Comparison of ENCODE assay signal across 1 cellular context in the genomic region with DNA sequence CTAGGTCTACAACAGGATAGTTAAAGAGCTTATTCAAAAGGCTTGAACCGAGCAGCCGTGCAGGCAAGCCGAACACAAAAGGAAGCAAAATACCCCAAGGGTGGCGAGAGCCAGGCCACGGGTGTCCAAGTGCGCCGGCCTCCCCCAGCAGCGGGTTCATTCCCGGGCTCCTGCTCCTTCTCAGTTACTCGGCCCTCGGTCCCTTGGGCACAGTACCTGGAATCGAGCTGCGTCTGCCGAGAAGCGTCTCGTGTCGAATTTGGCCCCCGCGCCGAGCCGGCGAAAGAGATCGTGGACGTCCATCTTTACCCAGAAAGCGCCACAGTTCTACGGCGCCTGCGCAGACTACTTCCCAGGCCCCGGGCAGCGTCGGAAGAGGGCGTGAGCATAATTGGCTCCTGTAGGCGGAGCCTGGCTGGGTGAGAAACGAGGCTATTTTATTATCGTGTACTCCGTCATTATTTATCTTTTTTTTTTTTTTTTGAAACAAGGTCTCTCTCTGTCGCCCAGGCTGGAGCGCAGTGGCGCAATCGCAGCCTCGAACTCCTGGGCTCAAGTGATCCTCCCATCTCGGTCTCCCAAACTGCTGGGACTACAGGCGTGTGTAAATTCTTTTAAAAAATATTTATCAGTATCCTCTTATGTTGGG.
TF ChIP-seq lines count a peak whose summit lies in the region.

A gene with protein sequence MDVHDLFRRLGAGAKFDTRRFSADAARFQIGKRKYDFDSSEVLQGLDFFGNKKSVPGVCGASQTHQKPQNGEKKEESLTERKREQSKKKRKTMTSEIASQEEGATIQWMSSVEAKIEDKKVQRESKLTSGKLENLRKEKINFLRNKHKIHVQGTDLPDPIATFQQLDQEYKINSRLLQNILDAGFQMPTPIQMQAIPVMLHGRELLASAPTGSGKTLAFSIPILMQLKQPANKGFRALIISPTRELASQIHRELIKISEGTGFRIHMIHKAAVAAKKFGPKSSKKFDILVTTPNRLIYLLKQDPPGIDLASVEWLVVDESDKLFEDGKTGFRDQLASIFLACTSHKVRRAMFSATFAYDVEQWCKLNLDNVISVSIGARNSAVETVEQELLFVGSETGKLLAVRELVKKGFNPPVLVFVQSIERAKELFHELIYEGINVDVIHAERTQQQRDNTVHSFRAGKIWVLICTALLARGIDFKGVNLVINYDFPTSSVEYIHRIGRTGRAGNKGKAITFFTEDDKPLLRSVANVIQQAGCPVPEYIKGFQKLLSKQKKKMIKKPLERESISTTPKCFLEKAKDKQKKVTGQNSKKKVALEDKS (minus strand): TSS at position 329 of the 649 bp plus-strand sequence. CDS start 26 bp downstream, at position 303.

TF ChIP-seq in H1, 55 proteins besides CTCF, POLR2A, EP300 and RAD21 (continued from another document):
- TF ChIP-seq CEBPB (IDR thresholded peaks at IDR 0.05; ENCODE audit: low read depth, low read length), result peak; percentile 36; the same call in 1 of the 2 replicates
- peak; percentile 81 for TF ChIP-seq RBBP5 (IDR thresholded peaks at IDR 0.05; ENCODE audit: borderline replicate concordance, low read depth, low read length)
- no peak for TF ChIP-seq HDAC6 (IDR thresholded peaks at IDR 0.05; ENCODE audit: low read depth, low read length)
- TF ChIP-seq YY1 (IDR thresholded peaks at IDR 0.05; ENCODE audit: low read depth, low read length), result peak; percentile 85
- TF ChIP-seq TEAD4 (IDR thresholded peaks at IDR 0.05; ENCODE audit: low read depth, low read length), result no peak
- TF ChIP-seq, protein P1, sequence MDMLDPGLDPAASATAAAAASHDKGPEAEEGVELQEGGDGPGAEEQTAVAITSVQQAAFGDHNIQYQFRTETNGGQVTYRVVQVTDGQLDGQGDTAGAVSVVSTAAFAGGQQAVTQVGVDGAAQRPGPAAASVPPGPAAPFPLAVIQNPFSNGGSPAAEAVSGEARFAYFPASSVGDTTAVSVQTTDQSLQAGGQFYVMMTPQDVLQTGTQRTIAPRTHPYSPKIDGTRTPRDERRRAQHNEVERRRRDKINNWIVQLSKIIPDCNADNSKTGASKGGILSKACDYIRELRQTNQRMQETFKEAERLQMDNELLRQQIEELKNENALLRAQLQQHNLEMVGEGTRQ (IDR thresholded peaks at IDR 0.05; ENCODE audit: low read length), result no peak
- TF ChIP-seq CHD1 (IDR thresholded peaks at IDR 0.05; ENCODE audit: low read depth, low read length), result no peak
- no peak for TF ChIP-seq CTBP2 (IDR thresholded peaks at IDR 0.05; ENCODE audit: borderline replicate concordance, insufficient read depth, insufficient read length, low read length)
- TF ChIP-seq BRCA1 (IDR thresholded peaks at IDR 0.05; ENCODE audit: low read depth, low read length), result no peak
- TF ChIP-seq CHD2 (IDR thresholded peaks at IDR 0.05; ENCODE audit: low read length), result no peak
- no peak for TF ChIP-seq JUND (IDR thresholded peaks at IDR 0.05; ENCODE audit: low read length)
- TF ChIP-seq JUN (IDR thresholded peaks at IDR 0.05; ENCODE audit: low read depth, low read length), result no peak
- no peak for TF ChIP-seq GABPA (IDR thresholded peaks at IDR 0.05; ENCODE audit: borderline replicate concordance, insufficient read depth, low read length)
- TF ChIP-seq, protein P2, sequence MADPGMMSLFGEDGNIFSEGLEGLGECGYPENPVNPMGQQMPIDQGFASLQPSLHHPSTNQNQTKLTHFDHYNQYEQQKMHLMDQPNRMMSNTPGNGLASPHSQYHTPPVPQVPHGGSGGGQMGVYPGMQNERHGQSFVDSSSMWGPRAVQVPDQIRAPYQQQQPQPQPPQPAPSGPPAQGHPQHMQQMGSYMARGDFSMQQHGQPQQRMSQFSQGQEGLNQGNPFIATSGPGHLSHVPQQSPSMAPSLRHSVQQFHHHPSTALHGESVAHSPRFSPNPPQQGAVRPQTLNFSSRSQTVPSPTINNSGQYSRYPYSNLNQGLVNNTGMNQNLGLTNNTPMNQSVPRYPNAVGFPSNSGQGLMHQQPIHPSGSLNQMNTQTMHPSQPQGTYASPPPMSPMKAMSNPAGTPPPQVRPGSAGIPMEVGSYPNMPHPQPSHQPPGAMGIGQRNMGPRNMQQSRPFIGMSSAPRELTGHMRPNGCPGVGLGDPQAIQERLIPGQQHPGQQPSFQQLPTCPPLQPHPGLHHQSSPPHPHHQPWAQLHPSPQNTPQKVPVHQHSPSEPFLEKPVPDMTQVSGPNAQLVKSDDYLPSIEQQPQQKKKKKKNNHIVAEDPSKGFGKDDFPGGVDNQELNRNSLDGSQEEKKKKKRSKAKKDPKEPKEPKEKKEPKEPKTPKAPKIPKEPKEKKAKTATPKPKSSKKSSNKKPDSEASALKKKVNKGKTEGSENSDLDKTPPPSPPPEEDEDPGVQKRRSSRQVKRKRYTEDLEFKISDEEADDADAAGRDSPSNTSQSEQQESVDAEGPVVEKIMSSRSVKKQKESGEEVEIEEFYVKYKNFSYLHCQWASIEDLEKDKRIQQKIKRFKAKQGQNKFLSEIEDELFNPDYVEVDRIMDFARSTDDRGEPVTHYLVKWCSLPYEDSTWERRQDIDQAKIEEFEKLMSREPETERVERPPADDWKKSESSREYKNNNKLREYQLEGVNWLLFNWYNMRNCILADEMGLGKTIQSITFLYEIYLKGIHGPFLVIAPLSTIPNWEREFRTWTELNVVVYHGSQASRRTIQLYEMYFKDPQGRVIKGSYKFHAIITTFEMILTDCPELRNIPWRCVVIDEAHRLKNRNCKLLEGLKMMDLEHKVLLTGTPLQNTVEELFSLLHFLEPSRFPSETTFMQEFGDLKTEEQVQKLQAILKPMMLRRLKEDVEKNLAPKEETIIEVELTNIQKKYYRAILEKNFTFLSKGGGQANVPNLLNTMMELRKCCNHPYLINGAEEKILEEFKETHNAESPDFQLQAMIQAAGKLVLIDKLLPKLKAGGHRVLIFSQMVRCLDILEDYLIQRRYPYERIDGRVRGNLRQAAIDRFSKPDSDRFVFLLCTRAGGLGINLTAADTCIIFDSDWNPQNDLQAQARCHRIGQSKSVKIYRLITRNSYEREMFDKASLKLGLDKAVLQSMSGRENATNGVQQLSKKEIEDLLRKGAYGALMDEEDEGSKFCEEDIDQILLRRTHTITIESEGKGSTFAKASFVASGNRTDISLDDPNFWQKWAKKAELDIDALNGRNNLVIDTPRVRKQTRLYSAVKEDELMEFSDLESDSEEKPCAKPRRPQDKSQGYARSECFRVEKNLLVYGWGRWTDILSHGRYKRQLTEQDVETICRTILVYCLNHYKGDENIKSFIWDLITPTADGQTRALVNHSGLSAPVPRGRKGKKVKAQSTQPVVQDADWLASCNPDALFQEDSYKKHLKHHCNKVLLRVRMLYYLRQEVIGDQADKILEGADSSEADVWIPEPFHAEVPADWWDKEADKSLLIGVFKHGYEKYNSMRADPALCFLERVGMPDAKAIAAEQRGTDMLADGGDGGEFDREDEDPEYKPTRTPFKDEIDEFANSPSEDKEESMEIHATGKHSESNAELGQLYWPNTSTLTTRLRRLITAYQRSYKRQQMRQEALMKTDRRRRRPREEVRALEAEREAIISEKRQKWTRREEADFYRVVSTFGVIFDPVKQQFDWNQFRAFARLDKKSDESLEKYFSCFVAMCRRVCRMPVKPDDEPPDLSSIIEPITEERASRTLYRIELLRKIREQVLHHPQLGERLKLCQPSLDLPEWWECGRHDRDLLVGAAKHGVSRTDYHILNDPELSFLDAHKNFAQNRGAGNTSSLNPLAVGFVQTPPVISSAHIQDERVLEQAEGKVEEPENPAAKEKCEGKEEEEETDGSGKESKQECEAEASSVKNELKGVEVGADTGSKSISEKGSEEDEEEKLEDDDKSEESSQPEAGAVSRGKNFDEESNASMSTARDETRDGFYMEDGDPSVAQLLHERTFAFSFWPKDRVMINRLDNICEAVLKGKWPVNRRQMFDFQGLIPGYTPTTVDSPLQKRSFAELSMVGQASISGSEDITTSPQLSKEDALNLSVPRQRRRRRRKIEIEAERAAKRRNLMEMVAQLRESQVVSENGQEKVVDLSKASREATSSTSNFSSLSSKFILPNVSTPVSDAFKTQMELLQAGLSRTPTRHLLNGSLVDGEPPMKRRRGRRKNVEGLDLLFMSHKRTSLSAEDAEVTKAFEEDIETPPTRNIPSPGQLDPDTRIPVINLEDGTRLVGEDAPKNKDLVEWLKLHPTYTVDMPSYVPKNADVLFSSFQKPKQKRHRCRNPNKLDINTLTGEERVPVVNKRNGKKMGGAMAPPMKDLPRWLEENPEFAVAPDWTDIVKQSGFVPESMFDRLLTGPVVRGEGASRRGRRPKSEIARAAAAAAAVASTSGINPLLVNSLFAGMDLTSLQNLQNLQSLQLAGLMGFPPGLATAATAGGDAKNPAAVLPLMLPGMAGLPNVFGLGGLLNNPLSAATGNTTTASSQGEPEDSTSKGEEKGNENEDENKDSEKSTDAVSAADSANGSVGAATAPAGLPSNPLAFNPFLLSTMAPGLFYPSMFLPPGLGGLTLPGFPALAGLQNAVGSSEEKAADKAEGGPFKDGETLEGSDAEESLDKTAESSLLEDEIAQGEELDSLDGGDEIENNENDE (IDR thresholded peaks at IDR 0.05; ENCODE audit: insufficient replicate concordance, low read length), result no peak
- TF ChIP-seq SIRT6 (IDR thresholded peaks at IDR 0.05; ENCODE audit: low read length), result no peak
- TF ChIP-seq GTF2F1 (IDR thresholded peaks at IDR 0.05; ENCODE audit: borderline replicate concordance, low read depth, low read length), result no peak
- TF ChIP-seq SP4 (IDR thresholded peaks at IDR 0.05; ENCODE audit: low read length), result 0 out of 2 replicates have a peak, but pooled peaks have one; percentile 57
- TF ChIP-seq, protein P3, sequence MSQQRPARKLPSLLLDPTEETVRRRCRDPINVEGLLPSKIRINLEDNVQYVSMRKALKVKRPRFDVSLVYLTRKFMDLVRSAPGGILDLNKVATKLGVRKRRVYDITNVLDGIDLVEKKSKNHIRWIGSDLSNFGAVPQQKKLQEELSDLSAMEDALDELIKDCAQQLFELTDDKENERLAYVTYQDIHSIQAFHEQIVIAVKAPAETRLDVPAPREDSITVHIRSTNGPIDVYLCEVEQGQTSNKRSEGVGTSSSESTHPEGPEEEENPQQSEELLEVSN (IDR thresholded peaks at IDR 0.05), result no peak
- peak; percentile 92 for TF ChIP-seq PHF8 (conservative IDR thresholded peaks at IDR 0.05; ENCODE audit: low read depth, low read length)
- no peak for TF ChIP-seq MAFK (IDR thresholded peaks at IDR 0.05; ENCODE audit: low read depth, low read length)
- peak; percentile 46 for TF ChIP-seq NRF1 (IDR thresholded peaks at IDR 0.05; ENCODE audit: low read depth, low read length)
- no peak for TF ChIP-seq EGR1 (IDR thresholded peaks at IDR 0.05; ENCODE audit: borderline replicate concordance, low read depth, low read length)
- no peak for TF ChIP-seq SRF (IDR thresholded peaks at IDR 0.05; ENCODE audit: low read depth, low read length)
- no peak for TF ChIP-seq FOSL1 (IDR thresholded peaks at IDR 0.05; ENCODE audit: insufficient read depth, low read depth, low read length)
- no peak for TF ChIP-seq HDAC2 (IDR thresholded peaks at IDR 0.05; ENCODE audit: borderline replicate concordance in 1 of 2, low read depth in 2 of 2, low read length in 2 of 2)
- TF ChIP-seq, protein P4, sequence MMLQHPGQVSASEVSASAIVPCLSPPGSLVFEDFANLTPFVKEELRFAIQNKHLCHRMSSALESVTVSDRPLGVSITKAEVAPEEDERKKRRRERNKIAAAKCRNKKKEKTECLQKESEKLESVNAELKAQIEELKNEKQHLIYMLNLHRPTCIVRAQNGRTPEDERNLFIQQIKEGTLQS (IDR thresholded peaks at IDR 0.05; ENCODE audit: insufficient read depth, low read depth, low read length), result no peak
- TF ChIP-seq SIN3A (conservative IDR thresholded peaks at IDR 0.05 in 1 of 2, IDR thresholded peaks at IDR 0.05 in 1 of 2; ENCODE audit: low read depth in 1 of 2, low read length in 2 of 2), result peak in 1 of 2 experiments; percentile 64; a peak in 1 of 4 replicates
- TF ChIP-seq, protein P5, sequence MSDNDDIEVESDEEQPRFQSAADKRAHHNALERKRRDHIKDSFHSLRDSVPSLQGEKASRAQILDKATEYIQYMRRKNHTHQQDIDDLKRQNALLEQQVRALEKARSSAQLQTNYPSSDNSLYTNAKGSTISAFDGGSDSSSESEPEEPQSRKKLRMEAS (IDR thresholded peaks at IDR 0.05), result no peak
- TF ChIP-seq POLR2AphosphoS5 (IDR thresholded peaks at IDR 0.05; ENCODE audit: low read depth, low read length), result peak; percentile 90
- peak; percentile 80 for TF ChIP-seq KDM5A (IDR thresholded peaks at IDR 0.05; ENCODE audit: low read length)
- peak; percentile 67 for TF ChIP-seq KDM4A (IDR thresholded peaks at IDR 0.05; ENCODE audit: low read depth, low read length, severe bottlenecking)
- TF ChIP-seq ASH2L (IDR thresholded peaks at IDR 0.05; ENCODE audit: low read length), result peak; percentile 80
- TF ChIP-seq TCF12 (IDR thresholded peaks at IDR 0.05; ENCODE audit: low read depth, low read length), result no peak
- peak; percentile 87 for TF ChIP-seq TAF1 (IDR thresholded peaks at IDR 0.05; ENCODE audit: low read depth, low read length)
- peak; percentile 46 for TF ChIP-seq TAF7 (optimal IDR thresholded peaks at IDR 0.05; ENCODE audit: borderline replicate concordance, low read depth, low read length)
- TF ChIP-seq RFX5 (IDR thresholded peaks at IDR 0.05; ENCODE audit: borderline replicate concordance, low read depth, low read length), result no peak
- TF ChIP-seq BACH1 (IDR thresholded peaks at IDR 0.05; ENCODE audit: low read length), result no peak
